ENCODE assay signal across 18 cellular contexts in genomic region chr6:43150051-43150751, GRCh38. TPM values are rescaled to one million over a fixed set of nuclear protein-coding genes. Genes with fewer than 3 reads are reported as not detected.
DNase-seq lines count a peak whose midpoint lies in the region; ATAC-seq and TF ChIP-seq lines count a peak whose summit lies in the region.
"Had no signal": no experiment of that assay in that cellular context is flagged by ENCODE, and none has a peak within 500 bp of the region (broad histone marks: within the 10 kb centered on the region; RNA-seq: fewer than 3 reads in every experiment).

No MANE protein-coding gene starts in this region.

- H3K4me1 ChIP-seq in body of pancreas (peaks cover 19% of the 10 kb centered on the region), liver (ENCODE audit: control insufficient read depth in 4 of 4, insufficient read depth in 4 of 4, low read length in 3 of 4) (peaks cover 0 to 14% (median 12%) of the 10 kb centered on the region in 4 donors), upper lobe of right lung (no peaks in the 10 kb centered on the region), BE2C (0 out of 2 replicates have a peak, but pooled peaks cover 2% of the 10 kb centered on the region)
- H3K4me1 ChIP-seq in CD8-positive, alpha-beta T cell (ENCODE audit: insufficient read depth, low read length), result no peaks in the 10 kb centered on the region
- H3K4me1 ChIP-seq: HAP-1, sigmoid colon had no signal

- H3K27me3 ChIP-seq in body of pancreas (no peaks in the 10 kb centered on the region), liver (ENCODE audit: control insufficient read depth in 4 of 4, insufficient read depth in 4 of 4, low read length in 3 of 4) (no peaks in the 10 kb centered on the region), upper lobe of right lung (no peaks in the 10 kb centered on the region), BE2C (no peaks in the 10 kb centered on the region)
- no peaks in the 10 kb centered on the region for H3K27me3 ChIP-seq in CD8-positive, alpha-beta T cell (ENCODE audit: insufficient read depth, low read length)
- H3K27me3 ChIP-seq: heart right ventricle, sigmoid colon had no signal

- peak overlapping the region in 2 of 4 donors; percentile 37 to 47 for H3K27ac ChIP-seq in body of pancreas
- H3K27ac ChIP-seq in liver (ENCODE audit: low read depth in 1 of 2, low read length in 2 of 2), result peak overlapping the region; percentile 5 to 21
- H3K27ac ChIP-seq in upper lobe of right lung, result no peak overlapping the region
- H3K27ac ChIP-seq in CD8-positive, alpha-beta T cell (ENCODE audit: low read depth, low read length), result no peak overlapping the region
- H3K27ac ChIP-seq: heart right ventricle, sigmoid colon had no signal

- TF ChIP-seq POLR2A in body of pancreas (IDR thresholded peaks at IDR 0.05), result peak in 1 of 3 donors; percentile 19

- POLR2A ChIA-PET in CD8-positive, alpha-beta T cell (lab: Charles Lee), result no interaction called here

- peaks cover 2% of the 10 kb centered on the region for H3K4me1 Mint-ChIP-seq in CD8-positive, alpha-beta T cell (ENCODE audit: low read depth)
- H3K4me1 Mint-ChIP-seq: activated naive CD4-positive, alpha-beta T cell treated with anti-CD3 and anti-CD28 coated beads, Interleukin-2, amount 50 U/mL, for 24 hours; mesothelial cell of epicardium had no signal

- WGBS in body of pancreas, 2 donors, result 2 to 19% methylated on average over 7 of the region's 7 CpGs
- 26% methylated on average over 7 of the region's 7 CpGs for WGBS in liver

- H3K4me3 ChIP-seq in body of pancreas (no peak overlapping the region), liver (ENCODE audit: low read depth in 1 of 3, low read length in 3 of 3) (no peak overlapping the region), upper lobe of right lung (no peak overlapping the region), BE2C (ENCODE audit: low read depth, low read length) (no peak overlapping the region)
- no peak overlapping the region for H3K4me3 ChIP-seq in CD8-positive, alpha-beta T cell (ENCODE audit: low read depth, low read length)
- H3K4me3 ChIP-seq: HAP-1, heart right ventricle, sigmoid colon had no signal

- no peaks in the 10 kb centered on the region for H3K9me3 ChIP-seq in body of pancreas
- H3K9me3 ChIP-seq in liver (ENCODE audit: control insufficient read depth in 4 of 4, low read length in 3 of 4), result no peaks in the 10 kb centered on the region
- H3K9me3 ChIP-seq in upper lobe of right lung, result no peaks in the 10 kb centered on the region
- no peaks in the 10 kb centered on the region for H3K9me3 ChIP-seq in CD8-positive, alpha-beta T cell (ENCODE audit: low read length)
- no peaks in the 10 kb centered on the region for H3K9me3 ChIP-seq in BE2C
- H3K9me3 ChIP-seq: HAP-1, heart right ventricle, sigmoid colon had no signal

- no peaks in the 10 kb centered on the region for H3K9me3 Mint-ChIP-seq in CD8-positive, alpha-beta T cell
- H3K9me3 Mint-ChIP-seq: activated naive CD4-positive, alpha-beta T cell treated with anti-CD3 and anti-CD28 coated beads, Interleukin-2, amount 50 U/mL, for 24 hours; mesothelial cell of epicardium had no signal

- TF ChIP-seq CTCF in body of pancreas (IDR thresholded peaks at IDR 0.05) (no peak), liver (IDR thresholded peaks at IDR 0.05; ENCODE audit: low read depth, low read length, missing input control) (no peak), upper lobe of right lung (IDR thresholded peaks at IDR 0.05) (no peak), BE2C (IDR thresholded peaks at IDR 0.05; ENCODE audit: low read depth, low read length) (no peak)
- TF ChIP-seq CTCF in CD8-positive, alpha-beta T cell (IDR thresholded peaks at IDR 0.05), result no peak

- CTCF ChIA-PET in CD8-positive, alpha-beta T cell (lab: Charles Lee), result no interaction called here

- H3K27me3 Mint-ChIP-seq in CD8-positive, alpha-beta T cell (ENCODE audit: low read depth), result no peaks in the 10 kb centered on the region
- H3K27me3 Mint-ChIP-seq: activated naive CD4-positive, alpha-beta T cell treated with anti-CD3 and anti-CD28 coated beads, Interleukin-2, amount 50 U/mL, for 24 hours had no signal

- no peak overlapping the region for H3K4me3 Mint-ChIP-seq in CD8-positive, alpha-beta T cell
- H3K4me3 Mint-ChIP-seq: activated naive CD4-positive, alpha-beta T cell treated with anti-CD3 and anti-CD28 coated beads, Interleukin-2, amount 50 U/mL, for 24 hours; mesothelial cell of epicardium had no signal

- no peaks in the 10 kb centered on the region for H3K36me3 ChIP-seq in body of pancreas (replicated peaks in 1 of 2; ENCODE audit: insufficient read depth in 1 of 2, low read depth in 2 of 2)
- H3K36me3 ChIP-seq in liver (ENCODE audit: control insufficient read depth in 4 of 4, insufficient read depth in 3 of 4, low read depth in 1 of 4, low read length in 3 of 4), result no peaks in the 10 kb centered on the region
- H3K36me3 ChIP-seq in upper lobe of right lung, result no peaks in the 10 kb centered on the region
- no peaks in the 10 kb centered on the region for H3K36me3 ChIP-seq in CD8-positive, alpha-beta T cell (ENCODE audit: insufficient read depth, low read length)
- H3K36me3 ChIP-seq in BE2C, result peaks cover 22% of the 10 kb centered on the region
- H3K36me3 ChIP-seq: heart right ventricle, sigmoid colon had no signal

- H3K9ac ChIP-seq in liver (ENCODE audit: low read depth in 1 of 2, low read length in 2 of 2), result no peak overlapping the region

- TF ChIP-seq RAD21 in liver (IDR thresholded peaks at IDR 0.05), result peak in 1 of 2 donors; percentile 54

- intact Hi-C loops in body of pancreas (cut with DNase I), result no loop called here
- intact Hi-C loops in upper lobe of right lung (cut with DNase I), result no loop called here
- intact Hi-C loops in CD8-positive, alpha-beta T cell (cut with DNase I, micrococcal nuclease), result no loop called here

- H3K36me3 Mint-ChIP-seq in CD8-positive, alpha-beta T cell, result peaks cover 31% of the 10 kb centered on the region
- H3K36me3 Mint-ChIP-seq: activated naive CD4-positive, alpha-beta T cell treated with anti-CD3 and anti-CD28 coated beads, Interleukin-2, amount 50 U/mL, for 24 hours had no signal

- DNase-seq in DMS53 (lab: John Stamatoyannopoulos, UW) (peak; percentile 28), DMS53 treated with DMSO at 0.1 percent for 48 hours (lab: John Stamatoyannopoulos, UW; ENCODE audit: unreplicated experiment) (no peak), body of pancreas (peak; percentile 62 to 86 (median 81)), upper lobe of right lung (no peak), BE2C (no peak)
- DNase-seq in CD8-positive, alpha-beta T cell, result no peak
- DNase-seq in stimulated activated naive CD8-positive, alpha-beta T cell treated with anti-CD3 and anti-CD28 coated beads, Interleukin-15, Interleukin-2, amounts not matched to agents 100 U/mL and 50 U/mL, for 24 hours, result no peak
- DNase-seq: 8988T; activated T-cell treated with anti-CD3 and anti-CD28 coated beads for 4 hours; DND-41; heart right ventricle; Karpas-422; sigmoid colon; stimulated activated CD4-positive, alpha-beta T cell treated with anti-CD3 and anti-CD28 coated beads, Interleukin-2, amount 100 ng/mL, for 24 hours had no signal

- H3K27ac Mint-ChIP-seq in CD8-positive, alpha-beta T cell, result no peak overlapping the region
- H3K27ac Mint-ChIP-seq: activated naive CD4-positive, alpha-beta T cell treated with anti-CD3 and anti-CD28 coated beads, Interleukin-2, amount 50 U/mL, for 24 hours; mesothelial cell of epicardium had no signal

- ATAC-seq in body of pancreas, result peak; percentile 95
- ATAC-seq in upper lobe of right lung, result peak; percentile 46
- no peak for ATAC-seq in CD8-positive, alpha-beta T cell
- no peak for ATAC-seq in stimulated activated naive CD8-positive, alpha-beta T cell treated with anti-CD3 and anti-CD28 coated beads, Interleukin-15, Interleukin-2, amounts not matched to agents 100 U/mL and 50 U/mL, for 24 hours
- ATAC-seq: heart right ventricle had no signal

TF ChIP-seq in liver, 16 proteins besides CTCF, POLR2A, EP300 and RAD21 (continues in another document):
- TF ChIP-seq SP1 (IDR thresholded peaks at IDR 0.05), result peak; percentile 82
- TF ChIP-seq ZBTB33 (IDR thresholded peaks at IDR 0.05), result peak; percentile 42
- no peak for TF ChIP-seq NR2F2 (IDR thresholded peaks at IDR 0.05)
- TF ChIP-seq FOXA1 (IDR thresholded peaks at IDR 0.05), result peak; percentile 45
- TF ChIP-seq GABPA (IDR thresholded peaks at IDR 0.05 in 1 of 2, conservative IDR thresholded peaks at IDR 0.05 in 1 of 2), result peak in 1 of 2 donors; percentile 74
- TF ChIP-seq HNF4A (conservative IDR thresholded peaks at IDR 0.05), result peak; percentile 71 to 72
- peak in 1 of 2 donors; percentile 71 for TF ChIP-seq JUND (IDR thresholded peaks at IDR 0.05)
- no peak for TF ChIP-seq HNF4G (IDR thresholded peaks at IDR 0.05)
- peak in 1 of 2 donors; percentile 30 for TF ChIP-seq EGR1 (IDR thresholded peaks at IDR 0.05; ENCODE audit: low read depth in 2 of 2)
- peak; percentile 56 for TF ChIP-seq FOXA2 (IDR thresholded peaks at IDR 0.05)
- TF ChIP-seq RXRA (IDR thresholded peaks at IDR 0.05), result peak; percentile 63 to 69
- TF ChIP-seq, protein P1, sequence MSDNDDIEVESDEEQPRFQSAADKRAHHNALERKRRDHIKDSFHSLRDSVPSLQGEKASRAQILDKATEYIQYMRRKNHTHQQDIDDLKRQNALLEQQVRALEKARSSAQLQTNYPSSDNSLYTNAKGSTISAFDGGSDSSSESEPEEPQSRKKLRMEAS (IDR thresholded peaks at IDR 0.05), result peak; percentile 54

RNA-seq across cellular contexts. Expression of gene SRF, which starts 20.9 kb away (rescaled TPM):
- 10 to 100 TPM; 12.7 to 30.7 TPM for total RNA-seq in body of pancreas
- 10 to 100 TPM in 1 of 2 donors, 1 to 10 TPM in 1; 7.1 to 11.7 TPM for total RNA-seq in liver
- 1 to 10 TPM; 2.0 to 7.1 TPM for polyA plus RNA-seq in liver
- total RNA-seq in upper lobe of right lung, result 33.6 TPM
- total RNA-seq in CD8-positive, alpha-beta T cell, result 10 to 100 TPM; 26.1 TPM
- 48.9 TPM for polyA plus RNA-seq in BE2C (2012; ENCODE audit: insufficient read depth, insufficient read length, low read depth)

RNA-seq across cellular contexts. Expression of gene CUL9, which starts 31.8 kb away (rescaled TPM):
- total RNA-seq in body of pancreas, result 10 to 100 TPM; 34.8 to 84.4 TPM
- 10 to 100 TPM in 1 of 2 donors, 1 to 10 TPM in 1; 7.5 to 21.8 TPM for total RNA-seq in liver
- 1 to 10 TPM; 6.5 to 7.5 TPM for polyA plus RNA-seq in liver
- 37.4 TPM for total RNA-seq in upper lobe of right lung
- total RNA-seq in CD8-positive, alpha-beta T cell, result 10 to 100 TPM; 72.0 to 77.2 TPM
- 57.6 TPM for polyA plus RNA-seq in BE2C (2012; ENCODE audit: insufficient read depth, insufficient read length, low read depth)

Comparison
In these comparisons a context has a peak if more than half of its experiments do, and no peak if none do; other contexts are left out.
1. DNase-seq: peak in DMS53 (single experiment) and body of pancreas (4 of 4); none in DMS53 treated with DMSO at 0.1 percent for 48 hours (single experiment), upper lobe of right lung (single experiment), CD8-positive, alpha-beta T cell (0 of 7), stimulated activated naive CD8-positive, alpha-beta T cell treated with anti-CD3 and anti-CD28 coated beads, Interleukin-15, Interleukin-2, amounts not matched to agents 100 U/mL and 50 U/mL, for 24 hours (single experiment) and BE2C (single experiment).
2. ATAC-seq: peak in body of pancreas (single experiment) and upper lobe of right lung (single experiment); none in CD8-positive, alpha-beta T cell (single experiment) and stimulated activated naive CD8-positive, alpha-beta T cell treated with anti-CD3 and anti-CD28 coated beads, Interleukin-15, Interleukin-2, amounts not matched to agents 100 U/mL and 50 U/mL, for 24 hours (single experiment).
3. H3K27ac ChIP-seq: peak in liver (2 of 2); none in upper lobe of right lung (single experiment) and CD8-positive, alpha-beta T cell (single experiment).